8 cellular contexts compared by ENCODE assay signal in genomic region chr5:138241688-138242547, GRCh38. TPM values are rescaled to one million over a fixed set of nuclear protein-coding genes. Genes with fewer than 3 reads are reported as not detected.
DNase-seq lines count a peak whose midpoint lies in the region; ATAC-seq and TF ChIP-seq lines count a peak whose summit lies in the region.

No MANE protein-coding gene starts in this region.

- H2AFZ ChIP-seq in osteoblast (ENCODE audit: low read length): peak overlapping the region; percentile 78

- peaks cover 44% of the 10 kb centered on the region for H3K27me3 ChIP-seq in osteoblast (ENCODE audit: insufficient read depth, low read length)

- H3K36me3 ChIP-seq in osteoblast (ENCODE audit: insufficient read depth, low read length): no peaks in the 10 kb centered on the region

- TF ChIP-seq CTCF in activated B cell treated with CpG ODN at 0.5 μM for 24 hours (IDR thresholded peaks at IDR 0.05): no peak
- no peak for TF ChIP-seq CTCF in osteoblast (IDR thresholded peaks at IDR 0.05; ENCODE audit: extremely low read depth, low read depth, low read length)

- intact Hi-C loops in activated naive CD4-positive, alpha-beta T cell treated with anti-CD3 and anti-CD28 coated beads for 36 hours (cut with micrococcal nuclease): no loop called here
- intact Hi-C loops in activated B cell treated with CpG ODN at 0.5 μM for 24 hours (cut with micrococcal nuclease) (loop anchor here (10.0 kb wide), 1 partner anchor 73 kb away; no protein-coding TSS in a partner anchor), Right ventricle myocardium superior (cut with DNase I) (no loop called here)

- H3K4me2 ChIP-seq in osteoblast (ENCODE audit: insufficient read depth, low read length): peak overlapping the region; percentile 87

- no peak overlapping the region for H3K27ac ChIP-seq in osteoblast (ENCODE audit: low read depth, low read length)

- no peak overlapping the region for H3K4me3 Mint-ChIP-seq in activated naive CD4-positive, alpha-beta T cell treated with anti-CD3 and anti-CD28 coated beads for 36 hours
- peak overlapping the region; percentile 60 for H3K4me3 Mint-ChIP-seq in activated B cell treated with CpG ODN at 0.5 μM for 24 hours

- peak overlapping the region; percentile 68 for H3K4me3 ChIP-seq in osteoblast (ENCODE audit: insufficient read depth, low read length)

- no peaks in the 10 kb centered on the region for H3K79me2 ChIP-seq in osteoblast (ENCODE audit: insufficient read depth, low read length)

- peaks cover 3% of the 10 kb centered on the region for H3K4me1 ChIP-seq in osteoblast (ENCODE audit: insufficient read depth, low read length)

- H3K9me3 Mint-ChIP-seq in activated naive CD4-positive, alpha-beta T cell treated with anti-CD3 and anti-CD28 coated beads for 36 hours: no peaks in the 10 kb centered on the region
- no peaks in the 10 kb centered on the region for H3K9me3 Mint-ChIP-seq in activated B cell treated with CpG ODN at 0.5 μM for 24 hours

- POLR2A ChIA-PET in activated B cell treated with CpG ODN at 0.5 μM for 24 hours (lab: Charles Lee): interaction anchor here (0.6 to 1.9 kb wide), 2 partner anchors 111 to 143 kb away, joined by 3 to 5 read pairs; no protein-coding TSS in a partner anchor

- no peak for ATAC-seq in activated B cell treated with CpG ODN at 0.5 μM for 24 hours (ENCODE audit: low read depth)
- peak; percentile 81 for ATAC-seq in Right ventricle myocardium superior (ENCODE audit: poor library complexity)
- no peak for ATAC-seq in GM19035 (IDR thresholded peaks at IDR 0.05; ENCODE audit: unreplicated experiment)
- no peak for ATAC-seq in GM19397 (IDR thresholded peaks at IDR 0.05; ENCODE audit: unreplicated experiment)
- ATAC-seq in GM21737 (IDR thresholded peaks at IDR 0.05; ENCODE audit: unreplicated experiment): no peak

- H4K20me1 ChIP-seq in osteoblast (ENCODE audit: insufficient read depth, low read length): no peaks in the 10 kb centered on the region

- no peaks in the 10 kb centered on the region for H3K9me3 ChIP-seq in osteoblast (ENCODE audit: low read depth, low read length)

- no peak overlapping the region for H3K27ac Mint-ChIP-seq in activated naive CD4-positive, alpha-beta T cell treated with anti-CD3 and anti-CD28 coated beads for 36 hours
- H3K27ac Mint-ChIP-seq in activated B cell treated with CpG ODN at 0.5 μM for 24 hours: no peak overlapping the region

- H3K4me1 Mint-ChIP-seq in activated naive CD4-positive, alpha-beta T cell treated with anti-CD3 and anti-CD28 coated beads for 36 hours (ENCODE audit: low read depth): peaks cover 12% of the 10 kb centered on the region
- peaks cover 17% of the 10 kb centered on the region for H3K4me1 Mint-ChIP-seq in activated B cell treated with CpG ODN at 0.5 μM for 24 hours

- CTCF ChIA-PET in activated naive CD4-positive, alpha-beta T cell treated with anti-CD3 and anti-CD28 coated beads for 36 hours (lab: Charles Lee): interaction anchor here (0.9 to 1.6 kb wide), 2 partner anchors 108 to 110 kb away, joined by 3 read pairs; partner anchors contain the start of gene KDM3B
- CTCF ChIA-PET in activated B cell treated with CpG ODN at 0.5 μM for 24 hours (lab: Charles Lee): no interaction called here

- peaks cover 43% of the 10 kb centered on the region for H3K27me3 Mint-ChIP-seq in activated naive CD4-positive, alpha-beta T cell treated with anti-CD3 and anti-CD28 coated beads for 36 hours (ENCODE audit: low read depth)
- H3K27me3 Mint-ChIP-seq in activated B cell treated with CpG ODN at 0.5 μM for 24 hours: peaks cover 38% of the 10 kb centered on the region

- peak; percentile 2 for DNase-seq in activated naive CD4-positive, alpha-beta T cell treated with Interleukin-2 at 50 U/mL for 16 hours
- no peak for DNase-seq in activated naive CD4-positive, alpha-beta T cell treated with anti-CD3 and anti-CD28 coated beads for 36 hours
- DNase-seq in activated B cell treated with CpG ODN at 0.5 μM for 24 hours (peak; percentile 16), Right ventricle myocardium superior (peak; percentile 50), osteoblast (ENCODE audit: insufficient read length, low spot score, missing footprints) (peak; percentile 81)

- no peaks in the 10 kb centered on the region for H3K36me3 Mint-ChIP-seq in activated naive CD4-positive, alpha-beta T cell treated with anti-CD3 and anti-CD28 coated beads for 36 hours (ENCODE audit: low read depth)
- H3K36me3 Mint-ChIP-seq in activated B cell treated with CpG ODN at 0.5 μM for 24 hours (ENCODE audit: low read depth): no peaks in the 10 kb centered on the region

RNA-seq across cellular contexts. Expression of gene CDC23, which starts 28.8 kb away (rescaled TPM):
- total RNA-seq in activated naive CD4-positive, alpha-beta T cell treated with anti-CD3 and anti-CD28 coated beads for 36 hours: 10 to 100 TPM; 44.3 to 47.2 TPM
- 31.9 and 35.0 TPM in 2 replicates for total RNA-seq in activated B cell treated with CpG ODN at 0.5 μM for 24 hours
- 18.6 TPM for total RNA-seq in Right ventricle myocardium superior
- 25.6 and 28.6 TPM in 2 replicates for total RNA-seq in osteoblast

RNA-seq across cellular contexts. Expression of gene GFRA3, which starts 32.5 kb away (rescaled TPM):
- not detected for total RNA-seq in activated naive CD4-positive, alpha-beta T cell treated with anti-CD3 and anti-CD28 coated beads for 36 hours
- total RNA-seq in activated B cell treated with CpG ODN at 0.5 μM for 24 hours (not detected in 2 replicates), Right ventricle myocardium superior (0.94 TPM), osteoblast (not detected in 2 replicates)
